8 cellular contexts compared by ENCODE assay signal in genomic region chr10:91409069-91409868, GRCh38. TPM values are rescaled to one million over a fixed set of nuclear protein-coding genes. Genes with fewer than 3 reads are reported as not detected.
A peak's percentile ranks its signal among the peaks of the same experiment; 100 is the strongest.
DNase-seq lines count a peak whose midpoint lies in the region; ATAC-seq and TF ChIP-seq lines count a peak whose summit lies in the region.

No MANE protein-coding gene starts in this region.

- ATAC-seq in HG03378 (IDR thresholded peaks at IDR 0.05; ENCODE audit: unreplicated experiment) (peak; percentile 29), naive B cell (ENCODE audit: low read depth in 2 of 2) (peak; percentile 14 to 15)

- no peaks in the 10 kb centered on the region for H3K9me3 Mint-ChIP-seq in CD8-positive, alpha-beta memory T cell
- no peaks in the 10 kb centered on the region for H3K9me3 Mint-ChIP-seq in naive B cell

- no peak for TF ChIP-seq POLR2A in testis (IDR thresholded peaks at IDR 0.05)

- H3K4me3 Mint-ChIP-seq in CD8-positive, alpha-beta memory T cell = peak overlapping the region; percentile 81 to 96 (median 88)
- H3K4me3 Mint-ChIP-seq in naive B cell = peak overlapping the region; percentile 83 to 98 (median 92)

- POLR2A ChIA-PET in CD8-positive, alpha-beta memory T cell (lab: Charles Lee) = interaction anchor here (0.7 to 1.1 kb wide), 4 partner anchors 15 to 504 kb away, joined by 3 to 6 read pairs (median 4); no protein-coding TSS in a partner anchor

- WGBS in testis, 2 donors = 1% methylated on average over 22 to 31 of the region's 31 CpGs

- peaks cover 0 to 1% of the 10 kb centered on the region in 2 donors for H3K27me3 Mint-ChIP-seq in CD8-positive, alpha-beta memory T cell
- no peaks in the 10 kb centered on the region for H3K27me3 Mint-ChIP-seq in naive B cell

- H3K4me1 ChIP-seq in CD8-positive, alpha-beta memory T cell (ENCODE audit: insufficient read depth, low read length) = peaks cover 7% of the 10 kb centered on the region
- no peaks in the 10 kb centered on the region for H3K4me1 ChIP-seq in testis

- H3K4me3 ChIP-seq in CD8-positive, alpha-beta memory T cell (ENCODE audit: low read length) = peak overlapping the region; percentile 85
- H3K4me3 ChIP-seq in fibroblast of pulmonary artery (replicated peaks; ENCODE audit: low read depth, low read length) (peak overlapping the region; percentile 80), testis (peak overlapping the region; percentile 83 to 95)

- no peaks in the 10 kb centered on the region for H3K9me3 ChIP-seq in CD8-positive, alpha-beta memory T cell (ENCODE audit: low read length)
- H3K9me3 ChIP-seq in testis = no peaks in the 10 kb centered on the region

- no peak for TF ChIP-seq CTCF in fibroblast of pulmonary artery (IDR thresholded peaks at IDR 0.05; ENCODE audit: low read length, missing control alignments)
- peak in 2 of 3 experiments; percentile 10 to 32 for TF ChIP-seq CTCF in testis (IDR thresholded peaks at IDR 0.05)

- CTCF ChIA-PET in CD8-positive, alpha-beta memory T cell (lab: Charles Lee) = interaction anchor here (0.9 to 1.3 kb wide), 3 partner anchors 12 to 389 kb away, joined by 3 to 4 read pairs (median 3); partner anchors contain the start of gene TNKS2

- peak overlapping the region; percentile 95 for H3K27ac ChIP-seq in CD8-positive, alpha-beta memory T cell (ENCODE audit: low read depth, low read length)
- peak overlapping the region; percentile 100 for H3K27ac ChIP-seq in testis

- peak in 4 of 5 donors; percentile 10 to 66 (median 19) for DNase-seq in CD8-positive, alpha-beta memory T cell
- DNase-seq in GM19240 (ENCODE audit: insufficient read length, low spot score) (peak; percentile 30), NCI-H345 treated with DMSO at 0.1 percent for 48 hours (lab: John Stamatoyannopoulos, UW; ENCODE audit: unreplicated experiment) (peak; percentile 64), fibroblast of pulmonary artery (ENCODE audit: low read depth) (peak; percentile 92), naive B cell (peak; percentile 10), testis (peak; percentile 89)
- peak; percentile 7 to 11 for DNase-seq in activated T-helper 1 cell treated with anti-CD3 and anti-CD28 coated beads, Interleukin-2, amount 50 U/mL, for 16 hours (ENCODE audit: low read depth in 1 of 2, low spot score in 1 of 2)

- peak overlapping the region; percentile 79 to 99 (median 94) for H3K27ac Mint-ChIP-seq in CD8-positive, alpha-beta memory T cell
- H3K27ac Mint-ChIP-seq in naive B cell = peak overlapping the region; percentile 41 to 94 (median 88)

- H3K27me3 ChIP-seq in CD8-positive, alpha-beta memory T cell (ENCODE audit: insufficient read depth, low read length, poor library complexity, severe bottlenecking) = no peaks in the 10 kb centered on the region
- H3K27me3 ChIP-seq in testis = no peaks in the 10 kb centered on the region

- H3K36me3 Mint-ChIP-seq in CD8-positive, alpha-beta memory T cell = peaks cover 0 to 7% (median 0%) of the 10 kb centered on the region in 3 donors
- H3K36me3 Mint-ChIP-seq in naive B cell = no peaks in the 10 kb centered on the region

- H3K36me3 ChIP-seq in CD8-positive, alpha-beta memory T cell (ENCODE audit: insufficient read depth, low read length) = no peaks in the 10 kb centered on the region
- no peaks in the 10 kb centered on the region for H3K36me3 ChIP-seq in testis (ENCODE audit: low read depth, missing control alignments)

- peaks cover 15 to 18% (median 16%) of the 10 kb centered on the region in 3 donors for H3K4me1 Mint-ChIP-seq in CD8-positive, alpha-beta memory T cell
- H3K4me1 Mint-ChIP-seq in naive B cell = peaks cover 7 to 22% (median 8%) of the 10 kb centered on the region in 3 donors

- intact Hi-C loops in testis (cut with DNase I; ENCODE audit: low total_unique reads) = no loop called here

RNA-seq across cellular contexts. Expression of gene HECTD2, which starts 0.9 kb away (rescaled TPM):
- 1 to 10 TPM; 8.1 to 9.2 TPM for total RNA-seq in CD8-positive, alpha-beta memory T cell
- 1.1 TPM for polyA plus RNA-seq in CD8-positive, alpha-beta memory T cell
- 1 to 10 TPM in 4 of 6 donors, under 1 TPM in 1, not detected in 1; 0.96 to 1.9 (median 1.8) TPM for polyA plus RNA-seq in naive B cell (ENCODE audit: low read depth in 6 of 6)
- total RNA-seq in testis = 10 to 100 TPM; 20.3 to 22.3 TPM
- polyA plus RNA-seq in testis (ENCODE audit: insufficient read depth, low read depth, low replicate concordance) = 9.0 TPM

Comparison
In these comparisons a context has a peak if more than half of its experiments do, and no peak if none do; other contexts are left out.
1. Peak in every context shown above with its lines: DNase-seq, ATAC-seq, H3K4me3 ChIP-seq and H3K27ac ChIP-seq.
2. DNase-seq: peak in every context shown above with its lines; median percentile 92 in fibroblast of pulmonary artery; 89 in testis; 64 in NCI-H345 treated with DMSO at 0.1 percent for 48 hours; 30 in GM19240; 19 in CD8-positive, alpha-beta memory T cell; 10 in naive B cell; 9 in activated T-helper 1 cell treated with anti-CD3 and anti-CD28 coated beads, Interleukin-2, amount 50 U/mL, for 16 hours.